ENCODE assay signal across 23 cellular contexts in genomic region chr5:124783285-124783684, GRCh38. TPM values are rescaled to one million over a fixed set of nuclear protein-coding genes. Genes with fewer than 3 reads are reported as not detected.
A peak's percentile ranks its signal among the peaks of the same experiment; 100 is the strongest.
DNase-seq lines count a peak whose midpoint lies in the region; ATAC-seq, FAIRE-seq and TF ChIP-seq lines count a peak whose summit lies in the region.
"Had no signal": no experiment of that assay in that cellular context is flagged by ENCODE, and none has a peak within 500 bp of the region (broad histone marks: within the 10 kb centered on the region; RNA-seq: fewer than 3 reads in every experiment).

No MANE protein-coding gene starts in this region.

- CTCF ChIA-PET in HepG2 (lab: Yijun Ruan, JAX; ENCODE audit: low intra/inter-chr PET ratio, low total read pairs), result no interaction called here

- TF ChIP-seq POLR2A in HepG2 (IDR thresholded peaks at IDR 0.05; ENCODE audit: insufficient read depth in 1 of 2, low read depth in 2 of 2, low read length in 2 of 2), result no peak

- TF ChIP-seq EP300 in HepG2 (IDR thresholded peaks at IDR 0.05; ENCODE audit: low read depth in 2 of 2, low read length in 2 of 2) (no peak), HepG2 (CRISPR knock-in tag; IDR thresholded peaks at IDR 0.05; ENCODE audit: borderline replicate concordance) (no peak)

- ATAC-seq in HepG2, result no peak
- peak; percentile 57 for ATAC-seq in HG03442 (IDR thresholded peaks at IDR 0.05; ENCODE audit: unreplicated experiment)
- ATAC-seq in T-helper 17 cell, result no peak
- ATAC-seq: PC-3, SK-N-SH treated with all-trans-retinoic acid at 6 μM for 48 hours had no signal

- no peaks in the 10 kb centered on the region for H3K79me2 ChIP-seq in HepG2 (ENCODE audit: insufficient read depth, low read length)

- POLR2A ChIA-PET in HepG2 (lab: Yijun Ruan, JAX), result no interaction called here

- H3K4me1 ChIP-seq in liver (ENCODE audit: control insufficient read depth in 4 of 4, insufficient read depth in 4 of 4, low read length in 3 of 4) (peaks cover 0 to 13% (median 2%) of the 10 kb centered on the region in 4 donors), HepG2 (ENCODE audit: insufficient read depth, low read length) (no peaks in the 10 kb centered on the region; the same call in 1 of the 2 replicates)

- H3K9ac ChIP-seq in liver (ENCODE audit: low read depth in 1 of 2, low read length in 2 of 2), result no peak overlapping the region
- no peak overlapping the region for H3K9ac ChIP-seq in HepG2 (ENCODE audit: insufficient read depth, low read depth, low read length)

- H3K4me3 ChIP-seq in liver (ENCODE audit: low read depth in 1 of 3, low read length in 3 of 3) (peak overlapping the region in 1 of 3 donors; percentile 69), HepG2 (replicated peaks in 1 of 3; ENCODE audit: insufficient read depth in 1 of 3, low read depth in 2 of 3, low read length in 3 of 3) (no peak overlapping the region)

- H3K27ac ChIP-seq in liver (ENCODE audit: low read depth in 1 of 2, low read length in 2 of 2) (peak overlapping the region; percentile 64 to 86), HepG2 (ENCODE audit: extremely low read length, insufficient read depth, low read length) (no peak overlapping the region)

- no TSS peak for BruUV-seq in HepG2 (replicated peaks; lab: Mats Ljungman, UMichigan)

- intact Hi-C loops in HepG2 (cut with micrococcal nuclease; ENCODE audit: unreplicated experiment), result no loop called here

- FAIRE-seq in HepG2 (lab: Jason Lieb, UNC) (no peak), frontal cortex (lab: Jason Lieb, UNC) (no peak)
- FAIRE-seq: GM19239, H1 had no signal

- no peak for DNase-seq in HepG2 (ENCODE audit: low spot score)
- peak; percentile 8 for DNase-seq in kidney tubule cell (ENCODE audit: low spot score)
- DNase-seq in frontal cortex (ENCODE audit: low spot score in 2 of 2), result no peak
- DNase-seq in MV-4-11 (lab: John Stamatoyannopoulos, UW), result no peak
- no peak for DNase-seq in T-helper 17 cell
- DNase-seq in 8988T, result no peak
- DNase-seq: CD4-positive, CD25-positive, alpha-beta regulatory T cell; COR-L47; DMS 273 treated with DMSO at 0.1 percent for 48 hours; DND-41; KBM-7; NCI-H1417; NCI-H187 treated with DMSO at 0.1 percent for 48 hours; NCI-H345; NCI-H524 treated with DMSO at 0.1 percent for 48 hours; SIG-M5 had no signal

- H4K20me1 ChIP-seq in HepG2 (ENCODE audit: insufficient read depth, low read length), result no peaks in the 10 kb centered on the region

- H3K27me3 ChIP-seq in liver (ENCODE audit: control insufficient read depth in 4 of 4, insufficient read depth in 4 of 4, low read length in 3 of 4) (no peaks in the 10 kb centered on the region), HepG2 (ENCODE audit: control insufficient read depth in 1 of 2, insufficient read depth in 2 of 2, low read length in 2 of 2) (no peaks in the 10 kb centered on the region)

- H3K27me3 Mint-ChIP-seq in T-helper 17 cell, result no peaks in the 10 kb centered on the region
- H3K27me3 Mint-ChIP-seq: B cell; CD4-positive, CD25-positive, alpha-beta regulatory T cell had no signal

- WGBS in liver, result 96% methylated on average over 3 of the region's 3 CpGs
- WGBS in HepG2 (ENCODE audit: low lambda C conversion rate), result 90% methylated on average over 3 of the region's 3 CpGs

- no peaks in the 10 kb centered on the region for H3K36me3 Mint-ChIP-seq in T-helper 17 cell (ENCODE audit: low read depth)
- H3K36me3 Mint-ChIP-seq: CD4-positive, CD25-positive, alpha-beta regulatory T cell had no signal

- no peak overlapping the region for H3K4me2 ChIP-seq in HepG2 (ENCODE audit: low read depth, low read length)

- H3K4me1 Mint-ChIP-seq in T-helper 17 cell, result no peaks in the 10 kb centered on the region
- H3K4me1 Mint-ChIP-seq: CD4-positive, CD25-positive, alpha-beta regulatory T cell had no signal

- TF ChIP-seq CTCF in liver (IDR thresholded peaks at IDR 0.05; ENCODE audit: low read depth, low read length, missing input control) (no peak), HepG2 (CRISPR knock-in tag; IDR thresholded peaks at IDR 0.05) (no peak)

- H3K4me3 Mint-ChIP-seq in T-helper 17 cell, result no peak overlapping the region
- H3K4me3 Mint-ChIP-seq: B cell; CD4-positive, CD25-positive, alpha-beta regulatory T cell had no signal

- H3K27ac Mint-ChIP-seq in T-helper 17 cell, result no peak overlapping the region
- H3K27ac Mint-ChIP-seq: B cell; CD4-positive, CD25-positive, alpha-beta regulatory T cell had no signal

- peaks cover 0 to 5% (median 2%) of the 10 kb centered on the region in 4 donors for H3K9me3 ChIP-seq in liver (ENCODE audit: control insufficient read depth in 4 of 4, low read length in 3 of 4)
- no peaks in the 10 kb centered on the region for H3K9me3 ChIP-seq in HepG2 (ENCODE audit: low read length)
- no peaks in the 10 kb centered on the region for H3K9me3 ChIP-seq in T-helper 17 cell (ENCODE audit: control insufficient read depth, low read length, poor library complexity, severe bottlenecking)

- no peak overlapping the region for H2AFZ ChIP-seq in HepG2 (ENCODE audit: low read length)

- TF ChIP-seq RAD21 in liver (IDR thresholded peaks at IDR 0.05) (no peak), HepG2 (CRISPR knock-in tag; IDR thresholded peaks at IDR 0.05) (no peak)

- in situ Hi-C loops in HepG2 (cut with HindIII; ENCODE audit: extremely low pct_ligation_motif_present, low pct_unique_long_range_greater_than_20kb), result no loop called here

- H3K36me3 ChIP-seq in liver (ENCODE audit: control insufficient read depth in 4 of 4, insufficient read depth in 3 of 4, low read depth in 1 of 4, low read length in 3 of 4), result no peaks in the 10 kb centered on the region
- H3K36me3 ChIP-seq in HepG2 (replicated peaks in 1 of 2; ENCODE audit: control insufficient read depth in 1 of 2, insufficient read depth in 2 of 2, low read length in 2 of 2), result no peaks in the 10 kb centered on the region

TF ChIP-seq in liver, 16 proteins besides CTCF, POLR2A, EP300 and RAD21 (continues in another document):
- no peak for TF ChIP-seq TAF1 (conservative IDR thresholded peaks at IDR 0.05)
- no peak for TF ChIP-seq ZBTB33 (IDR thresholded peaks at IDR 0.05)

TF ChIP-seq in HepG2, 621 proteins besides CTCF, POLR2A, EP300 and RAD21 (continues in another document):
- TF ChIP-seq ISL2 (CRISPR knock-in tag; IDR thresholded peaks at IDR 0.05), result no peak
- TF ChIP-seq HOXA7 (CRISPR knock-in tag; IDR thresholded peaks at IDR 0.05), result no peak
- TF ChIP-seq ZNF160 (CRISPR knock-in tag; IDR thresholded peaks at IDR 0.05), result no peak
- no peak for TF ChIP-seq TBL1XR1 (IDR thresholded peaks at IDR 0.05; ENCODE audit: borderline replicate concordance, low read length, partially characterized antibody)
- no peak for TF ChIP-seq ARID5B (CRISPR knock-in tag; IDR thresholded peaks at IDR 0.05)
- TF ChIP-seq ZNF431 (CRISPR knock-in tag; IDR thresholded peaks at IDR 0.05; ENCODE audit: borderline replicate concordance, low read depth), result no peak

RNA-seq across cellular contexts. Expression of gene ZNF608, which starts 36.8 kb away (rescaled TPM):
- 1 to 10 TPM; 3.9 to 7.6 TPM for total RNA-seq in liver
- polyA plus RNA-seq in liver, result 1 to 10 TPM; 1.4 to 2.5 TPM
- total RNA-seq in HepG2 (2016; rRNA removed; fragmentation: Illumina TruSeq; extraction: Trizol), result 0.83 and 0.91 TPM in 2 replicates
- 1.4 and 2.0 TPM in 2 replicates for total RNA-seq in HepG2 (2016; cell fraction: cytosol; rRNA removed; fragmentation: Illumina TruSeq; extraction: Trizol; ENCODE audit: low read depth)
- 1.1 and 1.2 TPM in 2 replicates for total RNA-seq in HepG2 (2016; cell fraction: insoluble cytoplasmic fraction; rRNA removed; fragmentation: Illumina TruSeq; extraction: Trizol)
- total RNA-seq in HepG2 (2016; cell fraction: membrane; rRNA removed; fragmentation: Illumina TruSeq; extraction: Trizol), result 0.62 and 0.77 TPM in 2 replicates
- 1.5 and 2.1 TPM in 2 replicates for total RNA-seq in HepG2 (2016; cell fraction: nucleus; rRNA removed; fragmentation: Illumina TruSeq; extraction: Trizol)
- polyA plus RNA-seq in HepG2 (2011; rRNA removed), result 0.66 and 0.68 TPM in 2 replicates
- 0.28 and 0.31 TPM in 2 replicates for polyA plus RNA-seq in HepG2 (2011; cell fraction: cytosol; rRNA removed)
- polyA plus RNA-seq in HepG2 (2011; cell fraction: nucleus; rRNA removed), result 0.59 and 0.93 TPM in 2 replicates
- 1.4 and 1.5 TPM in 2 replicates for polyA plus RNA-seq in HepG2 (2012)
- polyA plus RNA-seq in HepG2 (2016; cell fraction: cytosol; fragmentation: Illumina TruSeq; extraction: Trizol; ENCODE audit: low read depth), result 0.07 TPM in 2 replicates
- 0.53 and 0.63 TPM in 2 replicates for polyA plus RNA-seq in HepG2 (2016; cell fraction: insoluble cytoplasmic fraction; fragmentation: Illumina TruSeq; extraction: Trizol; ENCODE audit: low read depth)
- 0.08 and 0.11 TPM in 2 replicates for polyA plus RNA-seq in HepG2 (2016; cell fraction: membrane; fragmentation: Illumina TruSeq; extraction: Trizol; ENCODE audit: low read depth)
- polyA plus RNA-seq in HepG2 (2016; cell fraction: nucleus; fragmentation: Illumina TruSeq; extraction: Trizol; ENCODE audit: insufficient read depth, low read depth), result 1.4 TPM in 2 replicates
- 2.3 TPM in 1 of 2 replicates, not detected in the other for polyA minus RNA-seq in HepG2 (2011; rRNA and poly(A)+ RNA removed; ENCODE audit: low replicate concordance)
- polyA minus RNA-seq in HepG2 (2011; cell fraction: cytosol; rRNA and poly(A)+ RNA removed), result 0.79 and 1.3 TPM in 2 replicates
- polyA minus RNA-seq in HepG2 (2011; cell fraction: nucleus; rRNA and poly(A)+ RNA removed), result 2.1 and 2.3 TPM in 2 replicates
- total RNA-seq in frontal cortex, result 106 TPM
- total RNA-seq in T-helper 17 cell, result under 1 TPM; 0.16 to 0.42 TPM
- polyA plus RNA-seq: CD4-positive, CD25-positive, alpha-beta regulatory T cell had no signal

Comparison
In these comparisons a context has a peak if more than half of its experiments do, and no peak if none do; other contexts are left out.
1. RNA of gene ZNF608, which starts 36.8 kb away (total RNA-seq): 106 TPM in frontal cortex (single experiment); 3.9 to 7.6 TPM in liver, 0.62 to 2.1 TPM in HepG2 and 0.16 to 0.42 TPM in T-helper 17 cell; every median in the first group is over 10 times any median in the second.